2 cellular contexts compared by ENCODE assay signal in genomic region chr9:127873886-127874285, GRCh38.
TF ChIP-seq lines count a peak whose summit lies in the region.

No MANE protein-coding gene starts in this region.

TF ChIP-seq in SK-N-SH treated with all-trans-retinoic acid at 6 μM for 48 hours, 23 proteins besides CTCF, POLR2A, EP300 and RAD21 (continued from another document):
- TF ChIP-seq, protein P1, sequence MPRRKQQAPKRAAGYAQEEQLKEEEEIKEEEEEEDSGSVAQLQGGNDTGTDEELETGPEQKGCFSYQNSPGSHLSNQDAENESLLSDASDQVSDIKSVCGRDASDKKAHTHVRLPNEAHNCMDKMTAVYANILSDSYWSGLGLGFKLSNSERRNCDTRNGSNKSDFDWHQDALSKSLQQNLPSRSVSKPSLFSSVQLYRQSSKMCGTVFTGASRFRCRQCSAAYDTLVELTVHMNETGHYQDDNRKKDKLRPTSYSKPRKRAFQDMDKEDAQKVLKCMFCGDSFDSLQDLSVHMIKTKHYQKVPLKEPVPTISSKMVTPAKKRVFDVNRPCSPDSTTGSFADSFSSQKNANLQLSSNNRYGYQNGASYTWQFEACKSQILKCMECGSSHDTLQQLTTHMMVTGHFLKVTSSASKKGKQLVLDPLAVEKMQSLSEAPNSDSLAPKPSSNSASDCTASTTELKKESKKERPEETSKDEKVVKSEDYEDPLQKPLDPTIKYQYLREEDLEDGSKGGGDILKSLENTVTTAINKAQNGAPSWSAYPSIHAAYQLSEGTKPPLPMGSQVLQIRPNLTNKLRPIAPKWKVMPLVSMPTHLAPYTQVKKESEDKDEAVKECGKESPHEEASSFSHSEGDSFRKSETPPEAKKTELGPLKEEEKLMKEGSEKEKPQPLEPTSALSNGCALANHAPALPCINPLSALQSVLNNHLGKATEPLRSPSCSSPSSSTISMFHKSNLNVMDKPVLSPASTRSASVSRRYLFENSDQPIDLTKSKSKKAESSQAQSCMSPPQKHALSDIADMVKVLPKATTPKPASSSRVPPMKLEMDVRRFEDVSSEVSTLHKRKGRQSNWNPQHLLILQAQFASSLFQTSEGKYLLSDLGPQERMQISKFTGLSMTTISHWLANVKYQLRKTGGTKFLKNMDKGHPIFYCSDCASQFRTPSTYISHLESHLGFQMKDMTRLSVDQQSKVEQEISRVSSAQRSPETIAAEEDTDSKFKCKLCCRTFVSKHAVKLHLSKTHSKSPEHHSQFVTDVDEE (CRISPR knock-in tag; IDR thresholded peaks at IDR 0.05): no peak
- TF ChIP-seq CSDC2 (CRISPR knock-in tag; IDR thresholded peaks at IDR 0.05) (no peak), OSR1 (CRISPR knock-in tag; IDR thresholded peaks at IDR 0.05) (no peak)

TF ChIP-seq in GM23338, 12 proteins besides CTCF, POLR2A, EP300 and RAD21:
- TF ChIP-seq ZNF462 (CRISPR knock-in tag; IDR thresholded peaks at IDR 0.05) (no peak), JUNB (IDR thresholded peaks at IDR 0.05; ENCODE audit: unreplicated experiment) (no peak), POLR2AphosphoS5 (IDR thresholded peaks at IDR 0.05; ENCODE audit: low read depth) (no peak), ETS1 (IDR thresholded peaks at IDR 0.05) (no peak), EZH2 (IDR thresholded peaks at IDR 0.05; ENCODE audit: low read depth, unreplicated experiment) (no peak), CREB1 (CRISPR knock-in tag; IDR thresholded peaks at IDR 0.05; ENCODE audit: low read depth) (no peak), ZNF331 (CRISPR knock-in tag; IDR thresholded peaks at IDR 0.05; ENCODE audit: low read depth) (no peak), EZH2phosphoT487 (IDR thresholded peaks at IDR 0.05; ENCODE audit: unreplicated experiment) (no peak), ZNF114 (CRISPR knock-in tag; IDR thresholded peaks at IDR 0.05) (no peak), STAT1 (IDR thresholded peaks at IDR 0.05; ENCODE audit: unreplicated experiment) (no peak), REST (IDR thresholded peaks at IDR 0.05; ENCODE audit: unreplicated experiment) (no peak), NANOG (IDR thresholded peaks at IDR 0.05; ENCODE audit: borderline replicate concordance) (no peak)
TF ChIP-seq in GM23338: peak in this region for 0.
